Comparison of ENCODE assay signal across 21 cellular contexts in genomic region chr9:33709241-33709640, GRCh38.
DNase-seq lines count a peak whose midpoint lies in the region; ATAC-seq and TF ChIP-seq lines count a peak whose summit lies in the region.
"Had no signal": no experiment of that assay in that cellular context is flagged by ENCODE, and none has a peak within 500 bp of the region (broad histone marks: within the 10 kb centered on the region; RNA-seq: fewer than 3 reads in every experiment).

No MANE protein-coding gene starts in this region.

- TF ChIP-seq POLR2A in erythroblast (IDR thresholded peaks at IDR 0.05; ENCODE audit: low read length) = no peak
- TF ChIP-seq POLR2A in right lobe of liver (IDR thresholded peaks at IDR 0.05) = no peak

- H3K4me2 ChIP-seq in GM23338 = peak overlapping the region; percentile 71
- H3K4me2 ChIP-seq: A549; BLaER1 treated with 17β-estradiol and CSF1 and Interleukin-3, amounts not matched to agents 10 nM and 100 nM had no signal

- intact Hi-C loops in right lobe of liver (cut with DNase I) = no loop called here

- H3K4me3 Mint-ChIP-seq in GM23338 = no peak overlapping the region
- H3K4me3 Mint-ChIP-seq: B cell; CD4-positive, alpha-beta T cell; CD8-positive, alpha-beta T cell had no signal

- TF ChIP-seq CTCF in GM23338 (conservative IDR thresholded peaks at IDR 0.05; ENCODE audit: low read depth in 2 of 2) (no peak), right lobe of liver (IDR thresholded peaks at IDR 0.05) (no peak)

- no peak overlapping the region for H2AFZ ChIP-seq in GM23338

- 62% methylated on average over 4 of the region's 4 CpGs for WGBS in right lobe of liver (ENCODE audit: insufficient coverage, low coverage, low lambda C conversion rate, missing lambda C conversion rate)

- ATAC-seq in GM23338 = no peak
- no peak for ATAC-seq in right lobe of liver
- ATAC-seq: A549; CD8-positive, alpha-beta T cell; GM12878 had no signal

- H3K4me3 ChIP-seq in GM23338 (no peak overlapping the region), HUES48 (ENCODE audit: low read depth, low read length) (no peak overlapping the region), right lobe of liver (no peak overlapping the region)
- H3K4me3 ChIP-seq: A549; BLaER1 treated with 17β-estradiol and CSF1 and Interleukin-3, amounts not matched to agents 10 nM and 100 nM; GM12878 had no signal

- H3F3A ChIP-seq in GM23338 (replicated peaks; ENCODE audit: low read depth) = no peaks in the 10 kb centered on the region

- H3K27ac ChIP-seq in GM23338 (ENCODE audit: low read depth) (no peak overlapping the region), HUES48 (ENCODE audit: low read depth, low read length) (peak overlapping the region; percentile 26), right lobe of liver (no peak overlapping the region)
- H3K27ac ChIP-seq: 22Rv1; A549; BLaER1 treated with 17β-estradiol and CSF1 and Interleukin-3, amounts not matched to agents 10 nM and 100 nM; C4-2B had no signal

- H4K20me1 ChIP-seq in GM23338 (replicated peaks; ENCODE audit: insufficient read depth) = no peaks in the 10 kb centered on the region
- H4K20me1 ChIP-seq: BLaER1 treated with 17β-estradiol and CSF1 and Interleukin-3, amounts not matched to agents 10 nM and 100 nM had no signal

- H3K27ac Mint-ChIP-seq in GM23338 = no peak overlapping the region
- H3K27ac Mint-ChIP-seq: B cell; CD4-positive, alpha-beta T cell; CD8-positive, alpha-beta T cell had no signal

- no peaks in the 10 kb centered on the region for H3K79me2 ChIP-seq in GM23338 (replicated peaks; ENCODE audit: insufficient read depth)

- peaks cover 6% of the 10 kb centered on the region; the same call in 1 of the 2 replicates for H3K9me2 ChIP-seq in GM23338 (ENCODE audit: insufficient read depth)

- H3K9me3 ChIP-seq in HUES48 (ENCODE audit: control insufficient read depth, insufficient read depth, low read length) (peaks cover 8% of the 10 kb centered on the region), right lobe of liver (no peaks in the 10 kb centered on the region)
- H3K9me3 ChIP-seq: A549 had no signal

- DNase-seq in GM23338 (ENCODE audit: low spot score) (no peak), erythroblast (lab: John Stamatoyannopoulos, UW) (peak; percentile 42 to 58), KBM-7 (no peak), right lobe of liver (no peak)
- DNase-seq: AML-193; CD4-positive, alpha-beta T cell; CD8-positive, alpha-beta T cell; DMS 273 treated with DMSO at 0.1 percent for 48 hours; DMS153; DMS53; DMS79; DND-41; EL; GDM1 had no signal

- no peak overlapping the region for H3K9ac ChIP-seq in HUES48 (ENCODE audit: low read depth, low read length)
- H3K9ac ChIP-seq: BLaER1 treated with 17β-estradiol and CSF1 and Interleukin-3, amounts not matched to agents 10 nM and 100 nM had no signal

- H3K36me3 Mint-ChIP-seq in GM23338 (ENCODE audit: low read depth) = peaks cover 12% of the 10 kb centered on the region; the same call in 2 of the 3 replicates
- H3K36me3 Mint-ChIP-seq: CD8-positive, alpha-beta T cell had no signal

- peaks cover 17% of the 10 kb centered on the region for H3K9me3 Mint-ChIP-seq in GM23338

- no peaks in the 10 kb centered on the region for H3K36me3 ChIP-seq in GM23338 (ENCODE audit: insufficient read depth)
- H3K36me3 ChIP-seq in HUES48 (ENCODE audit: control insufficient read depth, insufficient read depth, low read length) = no peaks in the 10 kb centered on the region
- no peaks in the 10 kb centered on the region for H3K36me3 ChIP-seq in right lobe of liver
- H3K36me3 ChIP-seq: BLaER1 treated with 17β-estradiol and CSF1 and Interleukin-3, amounts not matched to agents 10 nM and 100 nM had no signal

- H3K4me1 Mint-ChIP-seq in GM23338 = peaks cover 21% of the 10 kb centered on the region
- H3K4me1 Mint-ChIP-seq: B cell had no signal

- H3K27me3 Mint-ChIP-seq in GM23338 (ENCODE audit: insufficient read depth, low read depth, poor library complexity) = peaks cover 4% of the 10 kb centered on the region

- in situ Hi-C loops in KBM-7 (cut with MboI; ENCODE audit: low pct_unique_long_range_greater_than_20kb, low sequenced_read_pairs) = no loop called here

- peaks cover 20% of the 10 kb centered on the region for H3K4me1 ChIP-seq in GM23338 (ENCODE audit: insufficient read depth)
- peaks cover 21% of the 10 kb centered on the region for H3K4me1 ChIP-seq in HUES48 (ENCODE audit: control insufficient read depth, insufficient read depth, low read length)
- H3K4me1 ChIP-seq in right lobe of liver = no peaks in the 10 kb centered on the region
- H3K4me1 ChIP-seq: A549 had no signal

- no peaks in the 10 kb centered on the region for H3K27me3 ChIP-seq in GM23338 (ENCODE audit: insufficient read depth)
- H3K27me3 ChIP-seq in HUES48 (ENCODE audit: control insufficient read depth, insufficient read depth, low read length) = no peaks in the 10 kb centered on the region
- no peaks in the 10 kb centered on the region for H3K27me3 ChIP-seq in right lobe of liver
- H3K27me3 ChIP-seq: BLaER1 treated with 17β-estradiol and CSF1 and Interleukin-3, amounts not matched to agents 10 nM and 100 nM had no signal

TF ChIP-seq in GM23338, 12 proteins besides CTCF, POLR2A, EP300 and RAD21:
- TF ChIP-seq ZNF114 (CRISPR knock-in tag; IDR thresholded peaks at IDR 0.05) (no peak), ZNF331 (CRISPR knock-in tag; IDR thresholded peaks at IDR 0.05; ENCODE audit: low read depth) (no peak), JUNB (IDR thresholded peaks at IDR 0.05; ENCODE audit: unreplicated experiment) (no peak), POLR2AphosphoS5 (IDR thresholded peaks at IDR 0.05; ENCODE audit: low read depth) (no peak), STAT1 (IDR thresholded peaks at IDR 0.05; ENCODE audit: unreplicated experiment) (no peak), CREB1 (CRISPR knock-in tag; IDR thresholded peaks at IDR 0.05; ENCODE audit: low read depth) (no peak)

Comparison
In these comparisons a context has a peak if more than half of its experiments do, and no peak if none do; other contexts are left out.
1. DNase-seq: peak in erythroblast (2 of 2); none in GM23338 (single experiment), KBM-7 (single experiment) and right lobe of liver (0 of 3).